22 cellular contexts compared by ENCODE assay signal in genomic region chr12:20546267-20546666, GRCh38.
DNase-seq lines count a peak whose midpoint lies in the region; ATAC-seq, FAIRE-seq and TF ChIP-seq lines count a peak whose summit lies in the region.
"Had no signal": no experiment of that assay in that cellular context is flagged by ENCODE, and none has a peak within 500 bp of the region (broad histone marks: within the 10 kb centered on the region; RNA-seq: fewer than 3 reads in every experiment).

No MANE protein-coding gene starts in this region.

- no peak for DNase-seq in left ventricle myocardium inferior
- DNase-seq in cardiac septum (ENCODE audit: low spot score): no peak
- no peak for DNase-seq in A549 (ENCODE audit: low read depth in 1 of 2, low spot score in 1 of 2)
- DNase-seq in neural progenitor cell (ENCODE audit: low spot score): no peak
- DNase-seq in HPDE6-E6E7 (ENCODE audit: extremely low spot score): no peak
- DNase-seq: Caco-2; CD4-positive, CD25-positive, alpha-beta regulatory T cell; CD8-positive, alpha-beta T cell; DMS153; DND-41; GM23248; H7; HCEC 1CT had no signal

- no peaks in the 10 kb centered on the region for H3K27me3 Mint-ChIP-seq in neural progenitor cell (ENCODE audit: insufficient read depth, low read depth)
- H3K27me3 Mint-ChIP-seq: B cell; CD4-positive, CD25-positive, alpha-beta regulatory T cell had no signal

- no peaks in the 10 kb centered on the region for H3F3A ChIP-seq in neural progenitor cell (ENCODE audit: low read depth)

- no peak for FAIRE-seq in A549 (lab: Jason Lieb, UNC)
- FAIRE-seq: G401.6, GM12892, GM19239, H1 had no signal

- no peak overlapping the region for H3K9ac ChIP-seq in neural progenitor cell
- H3K9ac ChIP-seq: BLaER1, GM23248 had no signal

- POLR2A ChIA-PET in A549 (lab: Yijun Ruan, JAX): no interaction called here

- H3K4me3 ChIP-seq in left ventricle myocardium inferior (no peak overlapping the region), A549 (no peak overlapping the region), neural progenitor cell (no peak overlapping the region)
- H3K4me3 ChIP-seq: BLaER1, GM23248 had no signal

- H4K20me1 ChIP-seq in neural progenitor cell (ENCODE audit: low read depth): no peaks in the 10 kb centered on the region
- H4K20me1 ChIP-seq: BLaER1 had no signal

- no peak overlapping the region for H3K27ac Mint-ChIP-seq in neural progenitor cell
- H3K27ac Mint-ChIP-seq: B cell; CD4-positive, CD25-positive, alpha-beta regulatory T cell; CD8-positive, alpha-beta T cell had no signal

- peak overlapping the region; percentile 26 for H2AFZ ChIP-seq in neural progenitor cell (replicated peaks)
- H2AFZ ChIP-seq: GM23248 had no signal

- H3K9me3 ChIP-seq in left ventricle myocardium inferior (replicated peaks) (no peaks in the 10 kb centered on the region), A549 (no peaks in the 10 kb centered on the region), neural progenitor cell (ENCODE audit: low read depth) (no peaks in the 10 kb centered on the region)
- H3K9me3 ChIP-seq: BLaER1, Caco-2 had no signal

- TF ChIP-seq CTCF in left ventricle myocardium inferior (IDR thresholded peaks at IDR 0.05; ENCODE audit: borderline replicate concordance) (no peak), A549 (IDR thresholded peaks at IDR 0.05) (no peak), neural progenitor cell (IDR thresholded peaks at IDR 0.05) (no peak)

- H3K4me2 ChIP-seq in A549 (peak overlapping the region; percentile 28; the same call in 2 of the 3 replicates), neural progenitor cell (no peak overlapping the region)
- H3K4me2 ChIP-seq: BLaER1 had no signal

- intact Hi-C loops in left ventricle myocardium inferior (cut with micrococcal nuclease) (no loop called here), cardiac septum (cut with DNase I) (no loop called here)

- H3K79me2 ChIP-seq in neural progenitor cell (ENCODE audit: low read depth): no peaks in the 10 kb centered on the region

- H3K9me3 Mint-ChIP-seq in neural progenitor cell: no peaks in the 10 kb centered on the region
- H3K9me3 Mint-ChIP-seq: CD8-positive, alpha-beta T cell had no signal

- ATAC-seq in A549 (peak; percentile 50 to 71; a peak in 3 of 6 replicates), HG03565 (IDR thresholded peaks at IDR 0.05; ENCODE audit: unreplicated experiment) (no peak), HG03135 (IDR thresholded peaks at IDR 0.05; ENCODE audit: unreplicated experiment) (no peak)
- ATAC-seq: CD8-positive, alpha-beta T cell had no signal

- H3K36me3 Mint-ChIP-seq in neural progenitor cell: no peaks in the 10 kb centered on the region
- H3K36me3 Mint-ChIP-seq: CD4-positive, CD25-positive, alpha-beta regulatory T cell; CD8-positive, alpha-beta T cell had no signal

- no peak for TF ChIP-seq EP300 in A549 (IDR thresholded peaks at IDR 0.05)

- H3K27me3 ChIP-seq in left ventricle myocardium inferior (ENCODE audit: low read depth) (no peaks in the 10 kb centered on the region), neural progenitor cell (no peaks in the 10 kb centered on the region)
- H3K27me3 ChIP-seq: BLaER1 had no signal

- no peak for TF ChIP-seq POLR2A in A549 (IDR thresholded peaks at IDR 0.05; ENCODE audit: low read length)

- no peaks in the 10 kb centered on the region for H3K36me3 ChIP-seq in left ventricle myocardium inferior
- no peaks in the 10 kb centered on the region for H3K36me3 ChIP-seq in neural progenitor cell
- H3K36me3 ChIP-seq: BLaER1 had no signal

- H3K4me1 Mint-ChIP-seq in neural progenitor cell: no peaks in the 10 kb centered on the region
- H3K4me1 Mint-ChIP-seq: B cell; CD4-positive, CD25-positive, alpha-beta regulatory T cell had no signal

- H3K27ac ChIP-seq in left ventricle myocardium inferior (replicated peaks): peak overlapping the region; percentile 60
- H3K27ac ChIP-seq in A549: peak overlapping the region; percentile 60; a peak in 5 of 6 replicates
- H3K27ac ChIP-seq in neural progenitor cell: no peak overlapping the region
- H3K27ac ChIP-seq: BLaER1, C4-2B, GM23248 had no signal

- CTCF ChIA-PET in A549 (lab: Yijun Ruan, JAX): interaction anchor here (1.1 kb wide), 1 partner anchor 14 kb away, joined by 5 read pairs; no protein-coding TSS in a partner anchor

- no peak for TF ChIP-seq RAD21 in A549 (conservative IDR thresholded peaks at IDR 0.05 in 1 of 2, IDR thresholded peaks at IDR 0.05 in 1 of 2)

- WGBS in A549 (ENCODE audit: missing lambda C conversion rate): 62% methylated on average over 4 of the region's 4 CpGs

- no peak overlapping the region for H3K4me3 Mint-ChIP-seq in neural progenitor cell
- H3K4me3 Mint-ChIP-seq: B cell; CD4-positive, CD25-positive, alpha-beta regulatory T cell; CD8-positive, alpha-beta T cell had no signal

- H3K4me1 ChIP-seq in left ventricle myocardium inferior: peaks cover 81% of the 10 kb centered on the region
- H3K4me1 ChIP-seq in A549: peaks cover 53% of the 10 kb centered on the region
- H3K4me1 ChIP-seq in neural progenitor cell: no peaks in the 10 kb centered on the region
- H3K4me1 ChIP-seq: BLaER1, Caco-2 had no signal

TF ChIP-seq in A549, 52 proteins besides CTCF, POLR2A, EP300 and RAD21:
- TF ChIP-seq TFCP2L1 (CRISPR knock-in tag; IDR thresholded peaks at IDR 0.05): no peak
- no peak for TF ChIP-seq FOSL2 (IDR thresholded peaks at IDR 0.05)
- TF ChIP-seq FOSL2 (CRISPR knock-in tag; IDR thresholded peaks at IDR 0.05): no peak
- no peak for TF ChIP-seq RCOR1 (IDR thresholded peaks at IDR 0.05; ENCODE audit: low read depth, low read length)
- no peak for TF ChIP-seq BHLHE40 (IDR thresholded peaks at IDR 0.05; ENCODE audit: low read depth, low read length)
- no peak for TF ChIP-seq ZNF302 (CRISPR knock-in tag; IDR thresholded peaks at IDR 0.05)
- no peak for TF ChIP-seq MAZ (IDR thresholded peaks at IDR 0.05; ENCODE audit: borderline replicate concordance, low read depth, low read length)
- no peak for TF ChIP-seq USF2 (IDR thresholded peaks at IDR 0.05)
- TF ChIP-seq ZFP36 (IDR thresholded peaks at IDR 0.05; ENCODE audit: borderline replicate concordance, partially characterized antibody): no peak
- TF ChIP-seq NR3C1 (IDR thresholded peaks at IDR 0.05): no peak
- TF ChIP-seq HOXA7 (CRISPR knock-in tag; IDR thresholded peaks at IDR 0.05): no peak
- no peak for TF ChIP-seq ZSCAN20 (CRISPR knock-in tag; IDR thresholded peaks at IDR 0.05)
- no peak for TF ChIP-seq RFX5 (IDR thresholded peaks at IDR 0.05)
- TF ChIP-seq PBX3 (IDR thresholded peaks at IDR 0.05): no peak

Comparison
In these comparisons a context has a peak if more than half of its experiments do, and no peak if none do; other contexts are left out.
1. ATAC-seq: peak in A549 (2 of 2); none in HG03565 (single experiment) and HG03135 (single experiment).